Comparison of ENCODE assay signal across 23 cellular contexts in genomic region chr7:133561361-133561760, GRCh38.
"Had no signal": no experiment of that assay in that cellular context is flagged by ENCODE, and none has a peak within 500 bp of the region (broad histone marks: within the 10 kb centered on the region; RNA-seq: fewer than 3 reads in every experiment).

No MANE protein-coding gene starts in this region.

- H3K79me2 ChIP-seq: hepatocyte, parathyroid adenoma had no signal

- ATAC-seq: effector memory CD8-positive, alpha-beta T cell; left colon; left ventricle myocardium superior; psoas muscle; sciatic nerve; stimulated activated naive B cell treated with anti-CD40 and anti-IgM and Interleukin-4, amounts not matched to agents 10 μg/mL and 1 μg/mL and 100 μg/mL, for 72 hours had no signal

- H3K27ac Mint-ChIP-seq: dendritic cell treated with granulocyte-macrophage colony-stimulating factor and Interleukin-4, amounts not matched to agents 40 ng/mL and 50 ng/mL, for 4 days; effector memory CD8-positive, alpha-beta T cell; naive B cell; nephron; stimulated activated naive B cell treated with anti-CD40 and anti-IgM and Interleukin-4, amounts not matched to agents 10 μg/mL and 1 μg/mL and 100 μg/mL, for 72 hours had no signal

- H3K4me3 ChIP-seq: esophagus squamous epithelium, hepatocyte, lung, psoas muscle, skin epidermis, stomach, thoracic aorta, transverse colon had no signal

- H3K4me1 ChIP-seq: esophagus squamous epithelium, parathyroid adenoma, psoas muscle, stomach, transverse colon had no signal

- H2AFZ ChIP-seq: hepatocyte, parathyroid adenoma had no signal

- H3K9me3 Mint-ChIP-seq: dendritic cell treated with granulocyte-macrophage colony-stimulating factor and Interleukin-4, amounts not matched to agents 40 ng/mL and 50 ng/mL, for 4 days; effector memory CD8-positive, alpha-beta T cell; nephron; stimulated activated naive B cell treated with anti-CD40 and anti-IgM and Interleukin-4, amounts not matched to agents 10 μg/mL and 1 μg/mL and 100 μg/mL, for 72 hours had no signal

- H3K4me2 ChIP-seq: hepatocyte had no signal

- H3K27me3 ChIP-seq: esophagus squamous epithelium, hepatocyte, stomach, transverse colon had no signal

- DNase-seq: effector memory CD8-positive, alpha-beta T cell; esophagus squamous epithelium; foreskin melanocyte; left colon; left ventricle myocardium superior; mesendoderm; naive B cell; occipital lobe; psoas muscle; stimulated activated CD4-positive, alpha-beta T cell treated with anti-CD3 and anti-CD28 coated beads, Interleukin-2, amount 100 ng/mL, for 24 hours; stimulated activated CD4-positive, alpha-beta T cell treated with anti-CD3 and anti-CD28 coated beads, Interleukin-4, amount 100 ng/mL, for 4 hours; stimulated activated naive B cell treated with anti-CD40 and anti-IgM and Interleukin-4, amounts not matched to agents 10 μg/mL and 1 μg/mL and 100 μg/mL, for 72 hours; stomach; substantia nigra; transverse colon had no signal

- H3K36me3 ChIP-seq: esophagus squamous epithelium, stomach, thoracic aorta, transverse colon had no signal

- H3K27ac ChIP-seq: esophagus squamous epithelium, hepatocyte, parathyroid adenoma, psoas muscle, skin epidermis, stomach, thoracic aorta, transverse colon had no signal

- H3K27me3 Mint-ChIP-seq: dendritic cell treated with granulocyte-macrophage colony-stimulating factor and Interleukin-4, amounts not matched to agents 40 ng/mL and 50 ng/mL, for 4 days; effector memory CD8-positive, alpha-beta T cell; naive B cell; stimulated activated naive B cell treated with anti-CD40 and anti-IgM and Interleukin-4, amounts not matched to agents 10 μg/mL and 1 μg/mL and 100 μg/mL, for 72 hours had no signal

- H3K4me3 Mint-ChIP-seq: dendritic cell treated with granulocyte-macrophage colony-stimulating factor and Interleukin-4, amounts not matched to agents 40 ng/mL and 50 ng/mL, for 4 days; effector memory CD8-positive, alpha-beta T cell; naive B cell; nephron; stimulated activated naive B cell treated with anti-CD40 and anti-IgM and Interleukin-4, amounts not matched to agents 10 μg/mL and 1 μg/mL and 100 μg/mL, for 72 hours had no signal
